In the genomic region with DNA sequence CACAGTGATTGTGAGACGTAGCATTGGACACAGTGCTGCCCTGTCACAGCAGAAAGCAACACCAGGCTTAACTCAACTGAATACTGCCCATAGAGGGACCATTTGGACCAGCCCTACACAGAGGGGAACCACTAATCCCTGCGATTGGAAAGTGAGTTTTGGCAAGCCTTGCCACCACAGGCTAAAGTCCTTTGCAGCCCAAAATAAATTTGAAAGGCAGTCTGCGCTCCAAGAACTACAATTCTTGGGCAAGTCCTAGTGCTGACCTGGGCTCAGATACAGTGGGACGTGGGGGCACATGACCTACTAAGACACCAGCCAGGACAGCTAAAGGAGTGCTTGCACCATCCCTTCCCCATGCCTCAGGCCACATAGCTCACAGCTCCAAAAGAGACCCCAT, we compare ENCODE assay signal across 24 cellular contexts.
DNase-seq lines count a peak whose midpoint lies in the region; ATAC-seq, FAIRE-seq and TF ChIP-seq lines count a peak whose summit lies in the region.
"Had no signal": no experiment of that assay in that cellular context is flagged by ENCODE, and none has a peak within 500 bp of the region (broad histone marks: within the 10 kb centered on the region; RNA-seq: fewer than 3 reads in every experiment).

No MANE protein-coding gene starts in this region.

- no peak for TF ChIP-seq CTCF in liver (IDR thresholded peaks at IDR 0.05; ENCODE audit: low read depth, low read length, missing input control)
- TF ChIP-seq CTCF in HepG2 (CRISPR knock-in tag; IDR thresholded peaks at IDR 0.05): no peak
- TF ChIP-seq CTCF in right lobe of liver (IDR thresholded peaks at IDR 0.05): no peak
- TF ChIP-seq CTCF in lower leg skin (IDR thresholded peaks at IDR 0.05): no peak

- CTCF ChIA-PET in HepG2 (lab: Yijun Ruan, JAX; ENCODE audit: low intra/inter-chr PET ratio, low total read pairs): no interaction called here

- no peak overlapping the region for H2AFZ ChIP-seq in HepG2 (ENCODE audit: low read length)
- H2AFZ ChIP-seq: GM23248 had no signal

- no peaks in the 10 kb centered on the region for H3K36me3 ChIP-seq in liver (ENCODE audit: control insufficient read depth in 4 of 4, insufficient read depth in 3 of 4, low read depth in 1 of 4, low read length in 3 of 4)
- H3K36me3 ChIP-seq in HepG2 (replicated peaks in 1 of 2; ENCODE audit: control insufficient read depth in 1 of 2, insufficient read depth in 2 of 2, low read length in 2 of 2): no peaks in the 10 kb centered on the region
- no peaks in the 10 kb centered on the region for H3K36me3 ChIP-seq in right lobe of liver
- H3K36me3 ChIP-seq: BE2C; BLaER1 treated with 17β-estradiol and CSF1 and Interleukin-3, amounts not matched to agents 10 nM and 100 nM had no signal

- H3K27me3 ChIP-seq in liver (ENCODE audit: control insufficient read depth in 4 of 4, insufficient read depth in 4 of 4, low read length in 3 of 4) (no peaks in the 10 kb centered on the region), HepG2 (ENCODE audit: control insufficient read depth in 1 of 2, insufficient read depth in 2 of 2, low read length in 2 of 2) (no peaks in the 10 kb centered on the region), right lobe of liver (no peaks in the 10 kb centered on the region)
- H3K27me3 ChIP-seq: BE2C; BLaER1 treated with 17β-estradiol and CSF1 and Interleukin-3, amounts not matched to agents 10 nM and 100 nM had no signal

- peaks cover 0 to 6% (median 3%) of the 10 kb centered on the region in 4 donors for H3K4me1 ChIP-seq in liver (ENCODE audit: control insufficient read depth in 4 of 4, insufficient read depth in 4 of 4, low read length in 3 of 4)
- H3K4me1 ChIP-seq in HepG2 (ENCODE audit: insufficient read depth, low read length): peaks cover 23% of the 10 kb centered on the region
- H3K4me1 ChIP-seq in right lobe of liver: peaks cover 0 to 17% (median 0%) of the 10 kb centered on the region in 4 donors
- H3K4me1 ChIP-seq: A549; BE2C; BLaER1 treated with 17β-estradiol and CSF1 and Interleukin-3, amounts not matched to agents 10 nM and 100 nM had no signal

- POLR2A ChIA-PET in HepG2 (lab: Yijun Ruan, JAX): no interaction called here

- H3K4me3 ChIP-seq in liver (ENCODE audit: low read depth in 1 of 3, low read length in 3 of 3): no peak overlapping the region
- no peak overlapping the region for H3K4me3 ChIP-seq in HepG2 (replicated peaks in 1 of 3; ENCODE audit: insufficient read depth in 1 of 3, low read depth in 2 of 3, low read length in 3 of 3)
- H3K4me3 ChIP-seq in right lobe of liver: no peak overlapping the region
- H3K4me3 ChIP-seq in lower leg skin (ENCODE audit: low read depth, poor library complexity, severe bottlenecking): no peak overlapping the region
- H3K4me3 ChIP-seq: A549; BLaER1 treated with 17β-estradiol and CSF1 and Interleukin-3, amounts not matched to agents 10 nM and 100 nM; GM23248 had no signal

- no peak overlapping the region for H3K9ac ChIP-seq in liver (ENCODE audit: low read depth in 1 of 2, low read length in 2 of 2)
- no peak overlapping the region for H3K9ac ChIP-seq in HepG2 (ENCODE audit: insufficient read depth, low read depth, low read length)
- H3K9ac ChIP-seq: BLaER1 treated with 17β-estradiol and CSF1 and Interleukin-3, amounts not matched to agents 10 nM and 100 nM; GM23248 had no signal

- TF ChIP-seq POLR2A in HepG2 (IDR thresholded peaks at IDR 0.05; ENCODE audit: insufficient read depth in 1 of 2, low read depth in 2 of 2, low read length in 2 of 2) (no peak), right lobe of liver (IDR thresholded peaks at IDR 0.05) (no peak), lower leg skin (IDR thresholded peaks at IDR 0.05) (no peak)

- no peaks in the 10 kb centered on the region for H3K79me2 ChIP-seq in HepG2 (ENCODE audit: insufficient read depth, low read length)

- no peak for DNase-seq in HepG2 (ENCODE audit: low spot score)
- DNase-seq in right lobe of liver: peak in 1 of 3 donors; percentile 49
- no peak for DNase-seq in urothelium cell line (ENCODE audit: low spot score)
- no peak for DNase-seq in lower leg skin (ENCODE audit: low spot score in 2 of 2)
- DNase-seq: 8988T; ACHN; AML-193; BE2C; Calu3; CD4-positive, alpha-beta T cell; CD8-positive, alpha-beta memory T cell; DMS53; DMS79 treated with DMSO at 0.1 percent for 48 hours; GF-D8; GM23248; H7; HCEC 1CT had no signal

- intact Hi-C loops in HepG2 (cut with micrococcal nuclease; ENCODE audit: unreplicated experiment): no loop called here
- intact Hi-C loops in right lobe of liver (cut with DNase I): no loop called here
- intact Hi-C loops in lower leg skin (cut with DNase I; ENCODE audit: low total_unique reads): no loop called here

- 54% methylated on average over 4 of the region's 4 CpGs for WGBS in liver
- WGBS in HepG2 (ENCODE audit: low lambda C conversion rate): 83% methylated on average over 1 of the region's 4 CpGs
- 79% methylated on average over 2 of the region's 4 CpGs for WGBS in right lobe of liver (ENCODE audit: insufficient coverage, low coverage, low lambda C conversion rate, missing lambda C conversion rate)
- WGBS in lower leg skin, 2 donors: 92 to 96% methylated on average over 4 of the region's 4 CpGs

- no peak for TF ChIP-seq EP300 in HepG2 (IDR thresholded peaks at IDR 0.05; ENCODE audit: low read depth in 2 of 2, low read length in 2 of 2)
- TF ChIP-seq EP300 in HepG2 (CRISPR knock-in tag; IDR thresholded peaks at IDR 0.05; ENCODE audit: borderline replicate concordance): no peak

- ATAC-seq in HepG2 (no peak), right lobe of liver (peak in 3 of 4 donors; percentile 48 to 73 (median 49)), GM19035 (IDR thresholded peaks at IDR 0.05; ENCODE audit: unreplicated experiment) (no peak)
- ATAC-seq: A549 had no signal

- in situ Hi-C loops in HepG2 (cut with HindIII; ENCODE audit: extremely low pct_ligation_motif_present, low pct_unique_long_range_greater_than_20kb): no loop called here

- H3K4me2 ChIP-seq in HepG2 (ENCODE audit: low read depth, low read length): no peak overlapping the region
- H3K4me2 ChIP-seq: A549; BLaER1 treated with 17β-estradiol and CSF1 and Interleukin-3, amounts not matched to agents 10 nM and 100 nM had no signal

- BruUV-seq in HepG2 (replicated peaks; lab: Mats Ljungman, UMichigan): no TSS peak

- H3K9me3 ChIP-seq in liver (ENCODE audit: control insufficient read depth in 4 of 4, low read length in 3 of 4): no peaks in the 10 kb centered on the region
- H3K9me3 ChIP-seq in HepG2 (ENCODE audit: low read length): no peaks in the 10 kb centered on the region
- H3K9me3 ChIP-seq in right lobe of liver: no peaks in the 10 kb centered on the region
- H3K9me3 ChIP-seq: BE2C had no signal

- FAIRE-seq in HepG2 (lab: Jason Lieb, UNC): no peak
- peak; percentile 92 for FAIRE-seq in urothelium cell line (lab: Jason Lieb, UNC)
- FAIRE-seq: A549, GM12891, GM18507, H1 had no signal

- H3K27ac ChIP-seq in liver (ENCODE audit: low read depth in 1 of 2, low read length in 2 of 2): no peak overlapping the region
- no peak overlapping the region for H3K27ac ChIP-seq in HepG2 (ENCODE audit: extremely low read length, insufficient read depth, low read length)
- H3K27ac ChIP-seq in right lobe of liver: no peak overlapping the region
- H3K27ac ChIP-seq: A549; BLaER1 treated with 17β-estradiol and CSF1 and Interleukin-3, amounts not matched to agents 10 nM and 100 nM; GM23248 had no signal

- no peaks in the 10 kb centered on the region for H4K20me1 ChIP-seq in HepG2 (ENCODE audit: insufficient read depth, low read length)
- H4K20me1 ChIP-seq: BLaER1 treated with 17β-estradiol and CSF1 and Interleukin-3, amounts not matched to agents 10 nM and 100 nM had no signal

- TF ChIP-seq RAD21 in liver (IDR thresholded peaks at IDR 0.05) (no peak), HepG2 (CRISPR knock-in tag; IDR thresholded peaks at IDR 0.05) (no peak)

TF ChIP-seq in HepG2, 621 proteins besides CTCF, POLR2A, EP300 and RAD21 (continues in another document):
- TF ChIP-seq JUN (CRISPR knock-in tag; IDR thresholded peaks at IDR 0.05) (no peak), ZNF598 (CRISPR knock-in tag; IDR thresholded peaks at IDR 0.05; ENCODE audit: borderline replicate concordance) (no peak), ZNF747 (CRISPR knock-in tag; IDR thresholded peaks at IDR 0.05; ENCODE audit: borderline replicate concordance) (no peak), ZNF775 (CRISPR knock-in tag; IDR thresholded peaks at IDR 0.05; ENCODE audit: borderline replicate concordance) (no peak), ZFP90 (CRISPR knock-in tag; IDR thresholded peaks at IDR 0.05; ENCODE audit: borderline replicate concordance) (no peak), MATR3 (CRISPR knock-in tag; IDR thresholded peaks at IDR 0.05) (no peak), ZNF737 (CRISPR knock-in tag; IDR thresholded peaks at IDR 0.05; ENCODE audit: borderline replicate concordance) (no peak), THRA (CRISPR knock-in tag; IDR thresholded peaks at IDR 0.05; ENCODE audit: borderline replicate concordance) (no peak), CBX5 (CRISPR knock-in tag; IDR thresholded peaks at IDR 0.05; ENCODE audit: borderline replicate concordance) (no peak), CCAR2 (optimal IDR thresholded peaks at IDR 0.05; ENCODE audit: low read depth, low read length) (no peak), TAF15 (IDR thresholded peaks at IDR 0.05; ENCODE audit: low read depth, low read length, poor library complexity, severe bottlenecking) (no peak), RCOR2 (CRISPR knock-in tag; IDR thresholded peaks at IDR 0.05) (no peak), ZC3H13 (CRISPR knock-in tag; IDR thresholded peaks at IDR 0.05) (no peak)
- TF ChIP-seq, protein P1, sequence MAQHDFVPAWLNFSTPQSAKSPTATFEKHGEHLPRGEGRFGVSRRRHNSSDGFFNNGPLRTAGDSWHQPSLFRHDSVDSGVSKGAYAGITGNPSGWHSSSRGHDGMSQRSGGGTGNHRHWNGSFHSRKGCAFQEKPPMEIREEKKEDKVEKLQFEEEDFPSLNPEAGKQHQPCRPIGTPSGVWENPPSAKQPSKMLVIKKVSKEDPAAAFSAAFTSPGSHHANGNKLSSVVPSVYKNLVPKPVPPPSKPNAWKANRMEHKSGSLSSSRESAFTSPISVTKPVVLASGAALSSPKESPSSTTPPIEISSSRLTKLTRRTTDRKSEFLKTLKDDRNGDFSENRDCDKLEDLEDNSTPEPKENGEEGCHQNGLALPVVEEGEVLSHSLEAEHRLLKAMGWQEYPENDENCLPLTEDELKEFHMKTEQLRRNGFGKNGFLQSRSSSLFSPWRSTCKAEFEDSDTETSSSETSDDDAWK (CRISPR knock-in tag; IDR thresholded peaks at IDR 0.05): no peak

Comparison
In these comparisons a context has a peak if more than half of its experiments do, and no peak if none do; other contexts are left out.
1. ATAC-seq: peak in right lobe of liver (3 of 4); none in HepG2 (single experiment) and GM19035 (single experiment).